In genomic region chr16:86601356-86601755, GRCh38 we compare ENCODE assay signal across 32 cellular contexts. TPM values are rescaled to one million over a fixed set of nuclear protein-coding genes. Genes with fewer than 3 reads are reported as not detected.
"Had no signal": no experiment of that assay in that cellular context is flagged by ENCODE, and none has a peak within 500 bp of the region (broad histone marks: within the 10 kb centered on the region; RNA-seq: fewer than 3 reads in every experiment).

No MANE protein-coding gene starts in this region.

- H2AFZ ChIP-seq: hepatocyte had no signal

- H3K27ac ChIP-seq: colonic mucosa, esophagus muscularis mucosa, foreskin keratinocyte, gastroesophageal sphincter, heart left ventricle, hepatocyte, ovary, psoas muscle, sigmoid colon, stomach, testis, transverse colon, vagina had no signal

- DNase-seq: colonic mucosa; dermis blood vessel endothelial cell; effector memory CD4-positive, alpha-beta T cell; foreskin keratinocyte; heart left ventricle; kidney; mucosa of descending colon; naive B cell; nucleus accumbens; ovary; posterior cingulate gyrus; psoas muscle; right cardiac atrium; sigmoid colon; stimulated activated CD4-positive, alpha-beta T cell treated with anti-CD3 and anti-CD28 coated beads, Interleukin-2, amount 100 ng/mL, for 24 hours; stimulated activated CD4-positive, alpha-beta T cell treated with anti-CD3 and anti-CD28 coated beads, Interleukin-4, amount 100 ng/mL, for 24 hours; stimulated activated naive CD4-positive, alpha-beta T cell treated with Interleukin-2 at 50 U/mL for 16 hours; stomach; testis; transverse colon had no signal

- ATAC-seq: foreskin keratinocyte; gastroesophageal sphincter; heart left ventricle; left lobe of liver; mucosa of descending colon; natural killer cell treated with Interleukin-12 subunit alpha and Interleukin-12 subunit beta and Interleukin-15 and Interleukin-18, amount 100 ng/mL, for 72 hours; psoas muscle; right cardiac atrium; stimulated activated effector memory CD8-positive, alpha-beta T cell treated with anti-CD3 and anti-CD28 coated beads, Interleukin-12 subunit alpha, Interleukin-12 subunit beta, amount 100 ng/mL, for 72 hours had no signal

- H3K27me3 ChIP-seq: colonic mucosa, ovary, testis, vagina had no signal

- H3K27ac Mint-ChIP-seq: memory B cell; mesothelial cell of epicardium; naive B cell; natural killer cell treated with Interleukin-12 subunit alpha and Interleukin-12 subunit beta and Interleukin-15 and Interleukin-18, amount 100 ng/mL, for 72 hours; stimulated activated effector memory CD8-positive, alpha-beta T cell treated with anti-CD3 and anti-CD28 coated beads, Interleukin-12 subunit alpha, Interleukin-12 subunit beta, amount 100 ng/mL, for 72 hours had no signal

- H3K4me2 ChIP-seq: hepatocyte had no signal

- H3K9me3 ChIP-seq: colonic mucosa, esophagus muscularis mucosa, heart left ventricle, mucosa of descending colon, ovary, psoas muscle, stomach, testis, transverse colon, vagina had no signal

- H3K4me1 ChIP-seq: colonic mucosa, foreskin keratinocyte, gastroesophageal sphincter, psoas muscle, sigmoid colon, stomach, testis, transverse colon, vagina had no signal

- H3K36me3 ChIP-seq: colonic mucosa, esophagus muscularis mucosa, gastroesophageal sphincter, heart left ventricle, ovary, sigmoid colon, stomach, transverse colon, vagina had no signal

- H3K4me3 Mint-ChIP-seq: memory B cell; mesothelial cell of epicardium; naive B cell; natural killer cell treated with Interleukin-12 subunit alpha and Interleukin-12 subunit beta and Interleukin-15 and Interleukin-18, amount 100 ng/mL, for 72 hours; neural crest cell; stimulated activated effector memory CD8-positive, alpha-beta T cell treated with anti-CD3 and anti-CD28 coated beads, Interleukin-12 subunit alpha, Interleukin-12 subunit beta, amount 100 ng/mL, for 72 hours had no signal

- H3K4me3 ChIP-seq: colonic mucosa, esophagus muscularis mucosa, gastroesophageal sphincter, heart left ventricle, hepatocyte, lung, mucosa of descending colon, ovary, psoas muscle, sigmoid colon, stomach, testis, transverse colon, vagina had no signal

- H3K9me3 Mint-ChIP-seq: memory B cell; mesothelial cell of epicardium; natural killer cell treated with Interleukin-12 subunit alpha and Interleukin-12 subunit beta and Interleukin-15 and Interleukin-18, amount 100 ng/mL, for 72 hours; neural crest cell; stimulated activated effector memory CD8-positive, alpha-beta T cell treated with anti-CD3 and anti-CD28 coated beads, Interleukin-12 subunit alpha, Interleukin-12 subunit beta, amount 100 ng/mL, for 72 hours had no signal

- H3K36me3 Mint-ChIP-seq: memory B cell; mesothelial cell of epicardium; natural killer cell treated with Interleukin-12 subunit alpha and Interleukin-12 subunit beta and Interleukin-15 and Interleukin-18, amount 100 ng/mL, for 72 hours; stimulated activated effector memory CD8-positive, alpha-beta T cell treated with anti-CD3 and anti-CD28 coated beads, Interleukin-12 subunit alpha, Interleukin-12 subunit beta, amount 100 ng/mL, for 72 hours had no signal

- H3K4me1 Mint-ChIP-seq: neural crest cell had no signal

RNA-seq across cellular contexts. Expression of gene FOXL1, which starts 23.0 kb away (rescaled TPM):
- total RNA-seq: natural killer cell treated with Interleukin-12 subunit alpha and Interleukin-12 subunit beta and Interleukin-15 and Interleukin-18, amount 100 ng/mL, for 72 hours; subcutaneous adipose tissue had no signal

RNA-seq across cellular contexts. Expression of gene FOXC2, which starts 34.7 kb away (rescaled TPM):
- total RNA-seq: foreskin keratinocyte; hepatocyte; natural killer cell treated with Interleukin-12 subunit alpha and Interleukin-12 subunit beta and Interleukin-15 and Interleukin-18, amount 100 ng/mL, for 72 hours; neural crest cell had no signal
- polyA plus RNA-seq: foreskin keratinocyte had no signal
